24 cellular contexts compared by ENCODE assay signal in genomic region chr22:33389927-33390326, GRCh38.
DNase-seq lines count a peak whose midpoint lies in the region; TF ChIP-seq lines count a peak whose summit lies in the region.
"Had no signal": no experiment of that assay in that cellular context is flagged by ENCODE, and none has a peak within 500 bp of the region (broad histone marks: within the 10 kb centered on the region; RNA-seq: fewer than 3 reads in every experiment).

No MANE protein-coding gene starts in this region.

- H3K9me2 ChIP-seq in GM23248 (ENCODE audit: insufficient read depth) (no peaks in the 10 kb centered on the region), hepatocyte (replicated peaks; ENCODE audit: insufficient read depth) (no peaks in the 10 kb centered on the region)

- no peak overlapping the region for H3K4me3 ChIP-seq in brain microvascular endothelial cell (ENCODE audit: low read depth, low read length)
- no peak overlapping the region for H3K4me3 ChIP-seq in GM23248
- H3K4me3 ChIP-seq in hepatocyte: no peak overlapping the region
- H3K4me3 ChIP-seq: ascending aorta; BLaER1 treated with 17β-estradiol and CSF1 and Interleukin-3, amounts not matched to agents 10 nM and 100 nM had no signal

- 60 to 75% methylated on average over 4 of the region's 4 CpGs for WGBS in GM23248 (ENCODE audit: low coverage in 1 of 2, low lambda C conversion rate in 2 of 2, missing lambda C conversion rate in 2 of 2), 2 experiments
- WGBS in hepatocyte (ENCODE audit: low lambda C conversion rate, missing lambda C conversion rate): 55% methylated on average over 4 of the region's 4 CpGs

- H3K36me3 ChIP-seq in brain microvascular endothelial cell (replicated peaks) (no peaks in the 10 kb centered on the region), GM23248 (ENCODE audit: low read depth) (no peaks in the 10 kb centered on the region), hepatocyte (replicated peaks; ENCODE audit: insufficient read depth, low read depth) (no peaks in the 10 kb centered on the region)
- H3K36me3 ChIP-seq: ascending aorta had no signal

- H4K20me1 ChIP-seq in GM23248 (ENCODE audit: insufficient read depth): no peaks in the 10 kb centered on the region
- no peaks in the 10 kb centered on the region for H4K20me1 ChIP-seq in hepatocyte (ENCODE audit: insufficient read depth, poor library complexity, severe bottlenecking)
- H4K20me1 ChIP-seq: BLaER1 treated with 17β-estradiol and CSF1 and Interleukin-3, amounts not matched to agents 10 nM and 100 nM had no signal

- H3K4me1 ChIP-seq in GM23248 (ENCODE audit: insufficient read depth) (no peaks in the 10 kb centered on the region), hepatocyte (ENCODE audit: insufficient read depth) (peaks cover 6% of the 10 kb centered on the region)
- H3K4me1 ChIP-seq: ascending aorta had no signal

- DNase-seq in NCI-H510A treated with DMSO at 0.1 percent for 48 hours (lab: John Stamatoyannopoulos, UW) (peak; percentile 3), NCI-H510A (lab: John Stamatoyannopoulos, UW) (no peak), NCI-H2227 treated with DMSO at 0.1 percent for 48 hours (lab: John Stamatoyannopoulos, UW) (peak; percentile 1), brain microvascular endothelial cell (peak; percentile 56), GM23248 (no peak), hepatocyte (ENCODE audit: low spot score) (no peak), NCI-H2196 treated with DMSO at 0.1 percent for 48 hours (lab: John Stamatoyannopoulos, UW; ENCODE audit: unreplicated experiment) (no peak)
- no peak for DNase-seq in activated T-cell treated with anti-CD3 and anti-CD28 coated beads, Interleukin-2, amount 50 U/mL, for 48 hours
- DNase-seq: activated CD4-positive, alpha-beta memory T cell treated with anti-CD3 and anti-CD28 coated beads for 36 hours; activated CD8-positive, alpha-beta memory T cell treated with anti-CD3 and anti-CD28 coated beads, Interleukin-2, amount 50 U/mL, for 48 hours; COR-L47; effector CD4-positive, alpha-beta T cell; foreskin melanocyte; naive thymus-derived CD4-positive, alpha-beta T cell; NCI-H1436; NCI-H226; nucleus accumbens; SHP77 treated with DMSO at 0.1 percent for 48 hours; small intestine; stimulated activated CD4-positive, alpha-beta T cell treated with anti-CD3 and anti-CD28 coated beads, Interleukin-2, amount 100 ng/mL, for 24 hours; T-helper 1 cell; trophoblast cell had no signal

- H3F3A ChIP-seq in GM23248 (ENCODE audit: insufficient read depth): no peaks in the 10 kb centered on the region

- H3K79me2 ChIP-seq in GM23248 (ENCODE audit: insufficient read depth): no peaks in the 10 kb centered on the region
- no peaks in the 10 kb centered on the region for H3K79me2 ChIP-seq in hepatocyte

- H3K27me3 ChIP-seq in brain microvascular endothelial cell (replicated peaks) (no peaks in the 10 kb centered on the region), GM23248 (replicated peaks; ENCODE audit: insufficient read depth) (no peaks in the 10 kb centered on the region), hepatocyte (no peaks in the 10 kb centered on the region)
- H3K27me3 ChIP-seq: ascending aorta; BLaER1 treated with 17β-estradiol and CSF1 and Interleukin-3, amounts not matched to agents 10 nM and 100 nM had no signal

- no peak overlapping the region for H3K9ac ChIP-seq in GM23248
- H3K9ac ChIP-seq: BLaER1 treated with 17β-estradiol and CSF1 and Interleukin-3, amounts not matched to agents 10 nM and 100 nM had no signal

- no peak overlapping the region for H3K27ac ChIP-seq in brain microvascular endothelial cell
- H3K27ac ChIP-seq in GM23248: no peak overlapping the region
- H3K27ac ChIP-seq in hepatocyte: no peak overlapping the region
- H3K27ac ChIP-seq: ascending aorta; BLaER1 treated with 17β-estradiol and CSF1 and Interleukin-3, amounts not matched to agents 10 nM and 100 nM had no signal

- TF ChIP-seq CTCF in brain microvascular endothelial cell (IDR thresholded peaks at IDR 0.05; ENCODE audit: low read depth, low read length, missing control alignments): no peak
- no peak for TF ChIP-seq CTCF in hepatocyte (IDR thresholded peaks at IDR 0.05; ENCODE audit: poor library complexity)

- H3K9me3 ChIP-seq in GM23248 (ENCODE audit: low read depth) (no peaks in the 10 kb centered on the region), hepatocyte (ENCODE audit: low read depth) (no peaks in the 10 kb centered on the region)
- H3K9me3 ChIP-seq: ascending aorta; BLaER1 treated with 17β-estradiol and CSF1 and Interleukin-3, amounts not matched to agents 10 nM and 100 nM had no signal

- H2AFZ ChIP-seq in GM23248 (no peak overlapping the region), hepatocyte (no peak overlapping the region)

- in situ Hi-C loops in brain microvascular endothelial cell (cut with HindIII; ENCODE audit: low pct_ligation_motif_present, low sequenced_read_pairs): no loop called here
- in situ Hi-C loops in GM23248 (cut with MboI): no loop called here

- H3K4me2 ChIP-seq in GM23248 (ENCODE audit: unreplicated experiment) (no peak overlapping the region), hepatocyte (no peak overlapping the region)
- H3K4me2 ChIP-seq: BLaER1 treated with 17β-estradiol and CSF1 and Interleukin-3, amounts not matched to agents 10 nM and 100 nM had no signal

Comparison
In these comparisons a context has a peak if more than half of its experiments do, and no peak if none do; other contexts are left out.
1. DNase-seq: peak in NCI-H510A treated with DMSO at 0.1 percent for 48 hours (single experiment), NCI-H2227 treated with DMSO at 0.1 percent for 48 hours (single experiment) and brain microvascular endothelial cell (single experiment); none in NCI-H510A (single experiment), GM23248 (single experiment), hepatocyte (single experiment), activated T-cell treated with anti-CD3 and anti-CD28 coated beads, Interleukin-2, amount 50 U/mL, for 48 hours (0 of 2) and NCI-H2196 treated with DMSO at 0.1 percent for 48 hours (single experiment).